In genomic region chr1:17250601-17251000, GRCh38 we compare ENCODE assay signal across 13 cellular contexts.
A peak's percentile ranks its signal among the peaks of the same experiment; 100 is the strongest.
DNase-seq lines count a peak whose midpoint lies in the region; ATAC-seq and FAIRE-seq lines count a peak whose summit lies in the region.
"Had no signal": no experiment of that assay in that cellular context is flagged by ENCODE, and none has a peak within 500 bp of the region (broad histone marks: within the 10 kb centered on the region; RNA-seq: fewer than 3 reads in every experiment).

No MANE protein-coding gene starts in this region.

- peak; percentile 42 for DNase-seq in COLO668 (lab: John Stamatoyannopoulos, UW; ENCODE audit: unreplicated experiment)
- DNase-seq in HTR-8/SVneo (ENCODE audit: insufficient read length, low spot score) = peak; percentile 80
- DNase-seq in SW480 (ENCODE audit: low spot score) = peak; percentile 84
- peak; percentile 92 for DNase-seq in kidney tubule cell (ENCODE audit: low spot score)
- DNase-seq in germinal center (ENCODE audit: low spot score) = no peak
- no peak for DNase-seq in midbrain (lab: John Stamatoyannopoulos, UW)
- DNase-seq in SHP77 treated with DMSO at 0.1 percent for 48 hours (lab: John Stamatoyannopoulos, UW) = no peak
- DNase-seq: activated T-cell treated with anti-CD3 and anti-CD28 coated beads, Interleukin-2, amount 50 U/mL, for 72 hours; H7; nephron progenitor cell; stimulated activated CD4-positive, alpha-beta T cell treated with anti-CD3 and anti-CD28 coated beads, Interleukin-12 subunit alpha, Interleukin-12 subunit beta, amount 100 ng/mL, for 4 hours had no signal

- peak; percentile 81 for FAIRE-seq in HTR-8/SVneo (lab: Jason Lieb, UNC)

- no peak for ATAC-seq in GM21825 (IDR thresholded peaks at IDR 0.05; ENCODE audit: unreplicated experiment)
- ATAC-seq: activated T-cell treated with anti-CD3 and anti-CD28 coated beads, Interleukin-2, amount 50 U/mL, for 72 hours; WTC11 had no signal

Comparison
In these comparisons a context has a peak if more than half of its experiments do, and no peak if none do; other contexts are left out.
1. DNase-seq: peak in COLO668 (single experiment), HTR-8/SVneo (single experiment), SW480 (single experiment) and kidney tubule cell (single experiment); none in germinal center (single experiment), midbrain (single experiment) and SHP77 treated with DMSO at 0.1 percent for 48 hours (single experiment).